18 cellular contexts compared by ENCODE assay signal in genomic region chr1:25760871-25761270, GRCh38. TPM values are rescaled to one million over a fixed set of nuclear protein-coding genes. Genes with fewer than 3 reads are reported as not detected.
DNase-seq lines count a peak whose midpoint lies in the region; TF ChIP-seq lines count a peak whose summit lies in the region.
"Had no signal": no experiment of that assay in that cellular context is flagged by ENCODE, and none has a peak within 500 bp of the region (broad histone marks: within the 10 kb centered on the region; RNA-seq: fewer than 3 reads in every experiment).

No MANE protein-coding gene starts in this region.

- H3K27ac ChIP-seq in WERI-Rb-1: peak overlapping the region; percentile 34

- H3K4me3 Mint-ChIP-seq in neural crest cell: peak overlapping the region; percentile 54
- H3K4me3 Mint-ChIP-seq: GM23338 had no signal

- no peaks in the 10 kb centered on the region for H3K9me3 ChIP-seq in WERI-Rb-1 (ENCODE audit: severe bottlenecking)
- H3K9me3 ChIP-seq: Caco-2 had no signal

- no peaks in the 10 kb centered on the region for H3K27me3 Mint-ChIP-seq in neural crest cell (ENCODE audit: low read depth)

- H3K36me3 Mint-ChIP-seq in neural crest cell (ENCODE audit: low read depth): no peaks in the 10 kb centered on the region

- H3K36me3 ChIP-seq in WERI-Rb-1: no peaks in the 10 kb centered on the region

- no peaks in the 10 kb centered on the region for H3K9me3 Mint-ChIP-seq in neural crest cell
- H3K9me3 Mint-ChIP-seq: GM23338 had no signal

- H3K27me3 ChIP-seq in WERI-Rb-1 (ENCODE audit: insufficient read depth, low read depth, severe bottlenecking): no peaks in the 10 kb centered on the region

- no peak for TF ChIP-seq CTCF in WERI-Rb-1 (IDR thresholded peaks at IDR 0.05; ENCODE audit: low read depth, low read length)
- TF ChIP-seq CTCF in neural crest cell (conservative IDR thresholded peaks at IDR 0.05): no peak

- H3K4me3 ChIP-seq in WERI-Rb-1 (ENCODE audit: low read depth, low read length): no peak overlapping the region
- H3K4me3 ChIP-seq: GM23338 had no signal

- intact Hi-C loops in posterior vena cava (cut with DNase I): no loop called here

- peak overlapping the region; percentile 90 for H3K27ac Mint-ChIP-seq in neural crest cell (ENCODE audit: unreplicated experiment)
- H3K27ac Mint-ChIP-seq: GM23338 had no signal

- DNase-seq in NCI-H2171 treated with DMSO at 0.1 percent for 48 hours (lab: John Stamatoyannopoulos, UW) (peak; percentile 51), NCI-H2171 (lab: John Stamatoyannopoulos, UW) (no peak), NCI-H524 (lab: John Stamatoyannopoulos, UW) (peak; percentile 47 to 80), WERI-Rb-1 (no peak), neural crest cell (ENCODE audit: low read depth, low spot score) (no peak), Ammon's horn (ENCODE audit: low spot score) (no peak), SKM-1 treated with dmso at 0.1 percent for 144 hours (lab: John Stamatoyannopoulos, UW; ENCODE audit: unreplicated experiment) (no peak), posterior vena cava (ENCODE audit: low spot score) (no peak)
- DNase-seq: 8988T, Caco-2, DMS53, KBM-7, NCI-H1417 treated with DMSO at 0.1 percent for 48 hours, NCI-H2029 treated with DMSO at 0.1 percent for 48 hours, NCI-H2227 treated with DMSO at 0.1 percent for 48 hours, NCI-H526, SIG-M5 had no signal

- H3K4me1 Mint-ChIP-seq in neural crest cell: peaks cover 34% of the 10 kb centered on the region

RNA-seq across cellular contexts. Expression of gene SELENON, which starts 39.1 kb away (rescaled TPM):
- 146 and 148 TPM in 2 replicates for total RNA-seq in neural crest cell
- total RNA-seq in posterior vena cava: 10 to 100 TPM; 85.7 to 88.0 TPM

RNA-seq across cellular contexts. Expression of gene MTFR1L, which starts 58.9 kb away (rescaled TPM):
- total RNA-seq in neural crest cell: 61.1 and 68.6 TPM in 2 replicates
- 10 to 100 TPM; 45.6 to 59.6 TPM for total RNA-seq in posterior vena cava

Comparison
In these comparisons a context has a peak if more than half of its experiments do, and no peak if none do; other contexts are left out.
1. DNase-seq: peak in NCI-H2171 treated with DMSO at 0.1 percent for 48 hours (single experiment) and NCI-H524 (2 of 2); none in NCI-H2171 (single experiment), WERI-Rb-1 (single experiment), neural crest cell (single experiment), Ammon's horn (single experiment), SKM-1 treated with dmso at 0.1 percent for 144 hours (single experiment) and posterior vena cava (single experiment).